In genomic region chr10:1426786-1427185, GRCh38 we compare ENCODE assay signal across 16 cellular contexts.
DNase-seq lines count a peak whose midpoint lies in the region; TF ChIP-seq lines count a peak whose summit lies in the region.
"Had no signal": no experiment of that assay in that cellular context is flagged by ENCODE, and none has a peak within 500 bp of the region (broad histone marks: within the 10 kb centered on the region; RNA-seq: fewer than 3 reads in every experiment).

No MANE protein-coding gene starts in this region.

- no peak overlapping the region for H3K4ac ChIP-seq in mesenchymal stem cell (ENCODE audit: low read depth in 1 of 2, low read length in 2 of 2)

- no peak overlapping the region for H4K91ac ChIP-seq in mesenchymal stem cell (ENCODE audit: low read length)

- no peak overlapping the region for H2BK12ac ChIP-seq in mesenchymal stem cell (ENCODE audit: low read length in 2 of 2)

- H3K9ac ChIP-seq in Loucy (ENCODE audit: low read depth, low read length, poor library complexity, severe bottlenecking) (peak overlapping the region; percentile 22), mesenchymal stem cell (ENCODE audit: low read length) (no peak overlapping the region)

- no peaks in the 10 kb centered on the region for H3K79me2 ChIP-seq in Loucy (ENCODE audit: insufficient read depth, low read length)

- no peak overlapping the region for H3K14ac ChIP-seq in mesenchymal stem cell (ENCODE audit: low read length in 2 of 2)

- H2BK120ac ChIP-seq in mesenchymal stem cell (ENCODE audit: low read depth, low read length): no peak overlapping the region

- H3K79me1 ChIP-seq in mesenchymal stem cell (replicated peaks; ENCODE audit: low read length, poor library complexity, severe bottlenecking): no peaks in the 10 kb centered on the region

- H3K4me3 ChIP-seq in Loucy (ENCODE audit: low read length, poor library complexity, severe bottlenecking) (no peak overlapping the region), mesenchymal stem cell (ENCODE audit: insufficient read depth in 1 of 2, low read depth in 1 of 2, low read length in 2 of 2) (no peak overlapping the region)
- H3K4me3 ChIP-seq: GM12878 had no signal

- H3K36me3 ChIP-seq in Loucy (ENCODE audit: insufficient read depth, low read length) (no peaks in the 10 kb centered on the region), mesenchymal stem cell (ENCODE audit: control insufficient read depth in 1 of 2, insufficient read depth in 2 of 2, low read depth in 1 of 2, low read length in 2 of 2) (no peaks in the 10 kb centered on the region)

- H4K20me1 ChIP-seq in Loucy (ENCODE audit: insufficient read depth, low read length, poor library complexity, severe bottlenecking): no peaks in the 10 kb centered on the region

- H3K4me1 ChIP-seq in Loucy (ENCODE audit: insufficient read depth, low read length, poor library complexity, severe bottlenecking): peaks cover 22% of the 10 kb centered on the region
- no peaks in the 10 kb centered on the region for H3K4me1 ChIP-seq in mesenchymal stem cell (ENCODE audit: control insufficient read depth, insufficient read depth, low read depth, low read length)

- no peak overlapping the region for H3K4me2 ChIP-seq in Loucy (ENCODE audit: low read depth, low read length, poor library complexity, severe bottlenecking)
- no peak overlapping the region for H3K4me2 ChIP-seq in mesenchymal stem cell (ENCODE audit: low read length, poor library complexity, severe bottlenecking)

- H3K27me3 ChIP-seq in Loucy (ENCODE audit: insufficient read depth, low read length, poor library complexity, severe bottlenecking) (no peaks in the 10 kb centered on the region), mesenchymal stem cell (ENCODE audit: control insufficient read depth in 1 of 2, insufficient read depth in 1 of 2, low read length in 2 of 2) (peaks cover 0 to 5% of the 10 kb centered on the region in 2 experiments)

- H3F3A ChIP-seq in Loucy (ENCODE audit: low read depth): no peaks in the 10 kb centered on the region

- DNase-seq in ecto neural progenitor cell (ENCODE audit: low spot score) (peak; percentile 22), SK-N-DZ (ENCODE audit: low spot score) (no peak), NCI-H82 (lab: John Stamatoyannopoulos, UW) (no peak), DMS153 treated with DMSO at 0.1 percent for 48 hours (lab: John Stamatoyannopoulos, UW; ENCODE audit: unreplicated experiment) (no peak), mesenchymal stem cell (no peak)
- DNase-seq: ACHN; CD4-positive, CD25-positive, alpha-beta regulatory T cell; CD8-positive, alpha-beta memory T cell; COR-L47; DMS79; EL; H9; KBM-7 had no signal

- no peak overlapping the region for H2BK15ac ChIP-seq in mesenchymal stem cell (ENCODE audit: low read depth, poor library complexity, severe bottlenecking)

- no peak overlapping the region for H3K18ac ChIP-seq in mesenchymal stem cell (ENCODE audit: low read depth in 1 of 2, low read length in 2 of 2)

- no peak overlapping the region for H4K8ac ChIP-seq in mesenchymal stem cell (ENCODE audit: low read length)

- peaks cover 8% of the 10 kb centered on the region; the same call in 1 of the 2 replicates for H3K9me3 ChIP-seq in Loucy (ENCODE audit: insufficient read depth, low read depth, low read length)
- H3K9me3 ChIP-seq in mesenchymal stem cell (ENCODE audit: control insufficient read depth, low read length): peaks cover 20% of the 10 kb centered on the region

- no peak overlapping the region for H3K23ac ChIP-seq in mesenchymal stem cell (ENCODE audit: low read length in 2 of 2)

- H3K27ac ChIP-seq in C4-2B (peak overlapping the region; percentile 42), mesenchymal stem cell (ENCODE audit: low read length, poor library complexity, severe bottlenecking) (no peak overlapping the region)

- no peak overlapping the region for H2BK5ac ChIP-seq in mesenchymal stem cell (ENCODE audit: low read depth, low read length, poor library complexity, severe bottlenecking)

- TF ChIP-seq CTCF in C4-2B (conservative IDR thresholded peaks at IDR 0.05) (no peak), Loucy (conservative IDR thresholded peaks at IDR 0.05; ENCODE audit: low read length) (no peak)

- WGBS in mesenchymal stem cell: 80% methylated on average over 6 of the region's 6 CpGs

- no peaks in the 10 kb centered on the region for H3K9me2 ChIP-seq in Loucy (replicated peaks; ENCODE audit: low read depth, low read length)

- H2AFZ ChIP-seq in Loucy (ENCODE audit: low read length): no peak overlapping the region
- H2AFZ ChIP-seq in mesenchymal stem cell (ENCODE audit: low read depth, low read length): no peak overlapping the region

- no peak overlapping the region for H2AK5ac ChIP-seq in mesenchymal stem cell (ENCODE audit: low read length, severe bottlenecking)
